Comparison of ENCODE assay signal across 8 cellular contexts in genomic region chr2:70248810-70249438, GRCh38. TPM values are rescaled to one million over a fixed set of nuclear protein-coding genes. Genes with fewer than 3 reads are reported as not detected.
DNase-seq lines count a peak whose midpoint lies in the region; TF ChIP-seq lines count a peak whose summit lies in the region.

No MANE protein-coding gene starts in this region.

- peaks cover 7% of the 10 kb centered on the region; the same call in 1 of the 2 replicates for H3F3A ChIP-seq in DOHH2 (ENCODE audit: control insufficient read depth, insufficient read depth)

- H3K36me3 ChIP-seq in DOHH2 (ENCODE audit: control insufficient read depth, low read length), result peaks cover 28% of the 10 kb centered on the region

- H3K9me2 ChIP-seq in DOHH2 (replicated peaks; ENCODE audit: control insufficient read depth, low read length), result no peaks in the 10 kb centered on the region

- H3K4me1 ChIP-seq in DOHH2 (ENCODE audit: control insufficient read depth, low read length), result peaks cover 30% of the 10 kb centered on the region

- H3K27me3 ChIP-seq in DOHH2 (ENCODE audit: control insufficient read depth, low read length), result no peaks in the 10 kb centered on the region

- POLR2A ChIA-PET in HEK293T (lab: Yijun Ruan, JAX), result interaction anchor here (1.7 to 2.1 kb wide), 3 partner anchors 9 to 58 kb away, joined by 10 to 23 read pairs (median 12); partner anchors contain the start of genes C2orf42, PCYOX1 and SNRPG

- no peak for TF ChIP-seq CTCF in DOHH2 (IDR thresholded peaks at IDR 0.05; ENCODE audit: low read depth, low read length, poor library complexity, severe bottlenecking)

- no peaks in the 10 kb centered on the region for H4K20me1 ChIP-seq in DOHH2 (ENCODE audit: control insufficient read depth, insufficient read depth, low read depth, low read length)

- H3K4me3 ChIP-seq in DOHH2 (ENCODE audit: low read length), result peak overlapping the region; percentile 94
- peak overlapping the region; percentile 92 for H3K4me3 ChIP-seq in iPS-11a (ENCODE audit: low read depth, low read length)
- H3K4me3 ChIP-seq in skeletal muscle cell (ENCODE audit: low read depth, low read length), result peak overlapping the region; percentile 98

- H3K79me2 ChIP-seq in DOHH2 (ENCODE audit: control insufficient read depth, low read length), result peaks cover 45% of the 10 kb centered on the region

- peak overlapping the region; percentile 69 for H3K4me2 ChIP-seq in DOHH2 (ENCODE audit: low read length)

- H3K9me3 ChIP-seq in DOHH2 (ENCODE audit: control insufficient read depth, insufficient read depth, low read length), result no peaks in the 10 kb centered on the region

- DNase-seq in HEK293T (ENCODE audit: extremely low spot score) (peak; percentile 32), NCI-H1048 (lab: John Stamatoyannopoulos, UW) (peak; percentile 69), T-helper 1 cell (peak in 4 of 5 donors; percentile 65 to 92 (median 80)), amygdala (lab: John Stamatoyannopoulos, UW) (peak in 55 of 56 donors; percentile 47 to 98 (median 89)), skeletal muscle cell (ENCODE audit: low read depth) (no peak), H4 (ENCODE audit: low spot score) (no peak)

- peak overlapping the region; percentile 80 for H3K27ac ChIP-seq in DOHH2 (ENCODE audit: low read depth, low read length)

- CTCF ChIA-PET in HEK293T (lab: Yijun Ruan, JAX), result interaction anchor here (1.8 kb wide), 1 partner anchor 9 kb away, joined by 9 read pairs; the partner anchor contains the start of gene PCYOX1

TF ChIP-seq in HEK293T, 16 proteins besides CTCF, POLR2A, EP300 and RAD21:
- TF ChIP-seq HDGF (IDR thresholded peaks at IDR 0.05; ENCODE audit: borderline replicate concordance) (no peak), SP1 (IDR thresholded peaks at IDR 0.05) (no peak), NFRKB (IDR thresholded peaks at IDR 0.05) (no peak), SUZ12 (IDR thresholded peaks at IDR 0.05) (no peak), BHLHE40 (IDR thresholded peaks at IDR 0.05; ENCODE audit: borderline replicate concordance) (no peak), FOXA1 (IDR thresholded peaks at IDR 0.05) (no peak), TARDBP (IDR thresholded peaks at IDR 0.05) (no peak), CTBP1 (IDR thresholded peaks at IDR 0.05; ENCODE audit: borderline replicate concordance) (no peak), L3MBTL2 (conservative IDR thresholded peaks at IDR 0.05) (no peak), ELF4 (IDR thresholded peaks at IDR 0.05) (no peak), ZNF384 (IDR thresholded peaks at IDR 0.05) (no peak), FOXM1 (IDR thresholded peaks at IDR 0.05; ENCODE audit: borderline replicate concordance) (no peak), FOXK2 (IDR thresholded peaks at IDR 0.05) (0 out of 2 replicates have a peak, but pooled peaks have one; percentile 7), ARNT (IDR thresholded peaks at IDR 0.05) (no peak), LEF1 (IDR thresholded peaks at IDR 0.05; ENCODE audit: borderline replicate concordance) (no peak)
- TF ChIP-seq, protein P1, sequence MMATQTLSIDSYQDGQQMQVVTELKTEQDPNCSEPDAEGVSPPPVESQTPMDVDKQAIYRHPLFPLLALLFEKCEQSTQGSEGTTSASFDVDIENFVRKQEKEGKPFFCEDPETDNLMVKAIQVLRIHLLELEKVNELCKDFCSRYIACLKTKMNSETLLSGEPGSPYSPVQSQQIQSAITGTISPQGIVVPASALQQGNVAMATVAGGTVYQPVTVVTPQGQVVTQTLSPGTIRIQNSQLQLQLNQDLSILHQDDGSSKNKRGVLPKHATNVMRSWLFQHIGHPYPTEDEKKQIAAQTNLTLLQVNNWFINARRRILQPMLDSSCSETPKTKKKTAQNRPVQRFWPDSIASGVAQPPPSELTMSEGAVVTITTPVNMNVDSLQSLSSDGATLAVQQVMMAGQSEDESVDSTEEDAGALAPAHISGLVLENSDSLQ (IDR thresholded peaks at IDR 0.05), result 0 out of 2 replicates have a peak, but pooled peaks have one; percentile 48

RNA-seq across cellular contexts. Expression of gene TIA1, which starts 0.5 kb away (rescaled TPM):
- 47.2 and 52.4 TPM in 2 replicates for total RNA-seq in H4 (2014; rRNA removed; shearing (Covaris generic))

RNA-seq across cellular contexts. Expression of gene PCYOX1, which starts 9.0 kb away (rescaled TPM):
- 22.0 and 22.4 TPM in 2 replicates for total RNA-seq in H4 (2014; rRNA removed; shearing (Covaris generic))

RNA-seq across cellular contexts. Expression of gene SNRPG, which starts 44.6 kb away (rescaled TPM):
- total RNA-seq in H4 (2014; rRNA removed; shearing (Covaris generic)), result 375 and 382 TPM in 2 replicates

RNA-seq across cellular contexts. Expression of gene FAM136A, which starts 52.9 kb away (rescaled TPM):
- 50.4 and 60.7 TPM in 2 replicates for total RNA-seq in H4 (2014; rRNA removed; shearing (Covaris generic))

RNA-seq across cellular contexts. Expression of gene C2orf42, which starts 58.1 kb away (rescaled TPM):
- 8.6 and 10.2 TPM in 2 replicates for total RNA-seq in H4 (2014; rRNA removed; shearing (Covaris generic))

Comparison
In these comparisons a context has a peak if more than half of its experiments do, and no peak if none do; other contexts are left out.
1. DNase-seq: peak in HEK293T (single experiment), NCI-H1048 (single experiment), T-helper 1 cell (4 of 5) and amygdala (55 of 56); none in skeletal muscle cell (single experiment) and H4 (single experiment).
2. Peak in every context shown above with its lines, with median percentiles within 50 percentile points of each other: H3K4me3 ChIP-seq.